ENCODE assay signal across 12 cellular contexts in genomic region chr2:38322224-38322914, GRCh38. TPM values are rescaled to one million over a fixed set of nuclear protein-coding genes. Genes with fewer than 3 reads are reported as not detected.
DNase-seq lines count a peak whose midpoint lies in the region; ATAC-seq and TF ChIP-seq lines count a peak whose summit lies in the region.
"Had no signal": no experiment of that assay in that cellular context is flagged by ENCODE, and none has a peak within 500 bp of the region (broad histone marks: within the 10 kb centered on the region; RNA-seq: fewer than 3 reads in every experiment).

No MANE protein-coding gene starts in this region.

- H3K4me1 ChIP-seq in PC-3 (ENCODE audit: insufficient read depth, low read length) (no peaks in the 10 kb centered on the region), endodermal cell (ENCODE audit: control insufficient read depth, insufficient read depth, low read length) (peaks cover 7% of the 10 kb centered on the region), transverse colon (peaks cover 0 to 39% (median 8%) of the 10 kb centered on the region in 4 donors)

- CTCF ChIA-PET in PC-3 (lab: Charles Lee) = no interaction called here

- H3K4me3 ChIP-seq in PC-3 (ENCODE audit: low read length) (no peak overlapping the region), endodermal cell (ENCODE audit: low read length) (no peak overlapping the region), transverse colon (no peak overlapping the region)
- H3K4me3 ChIP-seq: GM23248 had no signal

- in situ Hi-C loops in transverse colon (cut with MboI; ENCODE audit: low pct_ligation_motif_present in 1 of 4, low pct_unique_long_range_greater_than_20kb in 1 of 4, low sequenced_read_pairs in 3 of 4) = loop anchor here in 2 of 4 donors (25.0 kb wide), 2 partner anchors 190 to 415 kb away; no protein-coding TSS in a partner anchor

- no peak overlapping the region for H2AFZ ChIP-seq in PC-3 (ENCODE audit: low read length)
- H2AFZ ChIP-seq: GM23248 had no signal

- H3K9me3 Mint-ChIP-seq in endodermal cell (no peaks in the 10 kb centered on the region), mesothelial cell of epicardium (no peaks in the 10 kb centered on the region)
- H3K9me3 Mint-ChIP-seq: CD14-positive monocyte; CD8-positive, alpha-beta T cell had no signal

- H3K36me3 Mint-ChIP-seq in endodermal cell (ENCODE audit: low read depth) (peaks cover 52% of the 10 kb centered on the region), mesothelial cell of epicardium (peaks cover 9% of the 10 kb centered on the region)

- H3K27me3 ChIP-seq in PC-3 (ENCODE audit: low read length) (no peaks in the 10 kb centered on the region), endodermal cell (ENCODE audit: control insufficient read depth, insufficient read depth, low read length, poor library complexity, severe bottlenecking) (no peaks in the 10 kb centered on the region), transverse colon (no peaks in the 10 kb centered on the region)

- no peak overlapping the region for H3K27ac ChIP-seq in PC-3 (ENCODE audit: low read length)
- no peak overlapping the region for H3K27ac ChIP-seq in endodermal cell (ENCODE audit: low read depth, low read length)
- no peak overlapping the region for H3K27ac ChIP-seq in transverse colon
- H3K27ac ChIP-seq: GM23248 had no signal

- ATAC-seq in PC-3 = peak; percentile 51
- ATAC-seq: CD8-positive, alpha-beta T cell had no signal

- H3K79me2 ChIP-seq in PC-3 (ENCODE audit: low read length) = peaks cover 71% of the 10 kb centered on the region

- H3F3A ChIP-seq in PC-3 (ENCODE audit: low read length, unreplicated experiment) = no peaks in the 10 kb centered on the region

- H3K9me3 ChIP-seq in PC-3 (ENCODE audit: low read length) (no peaks in the 10 kb centered on the region), endodermal cell (ENCODE audit: control insufficient read depth, low read length) (no peaks in the 10 kb centered on the region), transverse colon (no peaks in the 10 kb centered on the region)

- intact Hi-C loops in PC-3 (cut with micrococcal nuclease) = no loop called here
- intact Hi-C loops in transverse colon (cut with DNase I; ENCODE audit: low total_unique reads) = loop anchor here (5.0 kb wide), 1 partner anchor 55 kb away; the partner anchor contains the start of gene ATL2

- TF ChIP-seq POLR2A in transverse colon (IDR thresholded peaks at IDR 0.05) = no peak

- H3K27ac Mint-ChIP-seq in endodermal cell (peak overlapping the region; percentile 49), mesothelial cell of epicardium (peak overlapping the region; percentile 33)
- H3K27ac Mint-ChIP-seq: CD8-positive, alpha-beta T cell had no signal

- no peak for TF ChIP-seq CTCF in PC-3 (conservative IDR thresholded peaks at IDR 0.05; ENCODE audit: low read depth, low read length)
- TF ChIP-seq CTCF in endodermal cell (conservative IDR thresholded peaks at IDR 0.05) = no peak
- no peak for TF ChIP-seq CTCF in mesothelial cell of epicardium (IDR thresholded peaks at IDR 0.05; ENCODE audit: unreplicated experiment)
- no peak for TF ChIP-seq CTCF in transverse colon (IDR thresholded peaks at IDR 0.05)

- H3K4me2 ChIP-seq in PC-3 (ENCODE audit: low read length) = no peak overlapping the region

- H3K4me1 Mint-ChIP-seq in endodermal cell (peaks cover 24% of the 10 kb centered on the region), mesothelial cell of epicardium (peaks cover 22% of the 10 kb centered on the region)

- BruUV-seq in PC-3 (replicated peaks; lab: Mats Ljungman, UMichigan) = no TSS peak

- TF ChIP-seq EP300 in transverse colon (IDR thresholded peaks at IDR 0.05; ENCODE audit: low read depth) = no peak

- POLR2A ChIA-PET in PC-3 (lab: Charles Lee; ENCODE audit: unreplicated experiment) = no interaction called here

- H3K36me3 ChIP-seq in PC-3 (ENCODE audit: low read depth, low read length) (peaks cover 10% of the 10 kb centered on the region), endodermal cell (ENCODE audit: control insufficient read depth, insufficient read depth, low read length) (peaks cover 73% of the 10 kb centered on the region), transverse colon (peaks cover 0 to 12% (median 2%) of the 10 kb centered on the region in 4 donors)

- peak; percentile 13 for DNase-seq in PC-3
- DNase-seq in endodermal cell = no peak
- DNase-seq in mesothelial cell of epicardium (ENCODE audit: low spot score in 2 of 2, unreplicated experiment in 2 of 2) = no peak
- no peak for DNase-seq in GM03348 (ENCODE audit: low spot score)
- DNase-seq in NOMO-1 treated with dmso at 0.1 percent for 144 hours (lab: John Stamatoyannopoulos, UW; ENCODE audit: unreplicated experiment) = no peak
- no peak for DNase-seq in transverse colon
- DNase-seq: CD8-positive, alpha-beta T cell; COR-L47; GF-D8; GM23248; H7 had no signal

- H3K27me3 Mint-ChIP-seq in endodermal cell (ENCODE audit: insufficient read depth) (no peaks in the 10 kb centered on the region), mesothelial cell of epicardium (ENCODE audit: low read depth) (no peaks in the 10 kb centered on the region)

- H4K20me1 ChIP-seq in PC-3 (ENCODE audit: low read length) = peaks cover 4% of the 10 kb centered on the region; the same call in 1 of the 2 replicates

- no peaks in the 10 kb centered on the region for H3K9me2 ChIP-seq in PC-3 (replicated peaks; ENCODE audit: low read length)

- H3K9ac ChIP-seq in PC-3 (ENCODE audit: low read length) = no peak overlapping the region
- H3K9ac ChIP-seq in endodermal cell (ENCODE audit: extremely low read depth, low read length, poor library complexity, severe bottlenecking) = no peak overlapping the region
- H3K9ac ChIP-seq: GM23248 had no signal

- H3K4me3 Mint-ChIP-seq in endodermal cell (no peak overlapping the region), mesothelial cell of epicardium (no peak overlapping the region)
- H3K4me3 Mint-ChIP-seq: CD14-positive monocyte; CD8-positive, alpha-beta T cell had no signal

RNA-seq across cellular contexts. Expression of gene ATL2, which starts 54.7 kb away (rescaled TPM):
- total RNA-seq in PC-3 (2014; rRNA removed) (65.3 and 89.4 TPM in 2 replicates), endodermal cell (100 to 1,000 TPM; 125 to 139 TPM), mesothelial cell of epicardium (73.7 to 77.3 TPM (median 75.3 TPM) in 3 replicates), transverse colon (100 to 1,000 TPM in 1 of 4 donors, 10 to 100 TPM in 3; 17.6 to 150 (median 69.1) TPM)
- polyA plus RNA-seq in endodermal cell (2013, experiment 1 of 2) = 90.9 TPM
- 94.2 TPM for polyA plus RNA-seq in endodermal cell (2013, experiment 2 of 2)
